Comparison of ENCODE assay signal across 14 cellular contexts in the genomic region with DNA sequence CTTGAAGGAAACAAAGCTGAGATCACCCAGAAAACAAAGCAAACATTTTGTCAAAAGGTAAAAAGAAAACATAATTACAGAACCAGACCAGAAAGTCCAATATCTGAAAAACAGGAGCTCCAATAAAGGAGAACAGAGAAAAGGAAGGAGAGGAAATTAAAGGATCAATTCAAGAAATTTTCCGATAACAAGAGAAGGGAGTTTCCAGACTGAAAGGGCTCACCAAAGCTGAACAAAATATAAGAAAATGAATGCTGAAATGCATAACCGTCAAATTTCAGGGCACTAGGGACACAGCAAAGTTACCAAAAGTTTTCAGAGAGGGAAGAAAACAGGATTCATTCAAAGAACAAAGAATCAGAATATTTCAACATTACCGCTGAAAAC. TPM values are rescaled to one million over a fixed set of nuclear protein-coding genes. Genes with fewer than 3 reads are reported as not detected.
DNase-seq lines count a peak whose midpoint lies in the region; TF ChIP-seq lines count a peak whose summit lies in the region.
"Had no signal": no experiment of that assay in that cellular context is flagged by ENCODE, and none has a peak within 500 bp of the region (broad histone marks: within the 10 kb centered on the region; RNA-seq: fewer than 3 reads in every experiment).

No MANE protein-coding gene starts in this region.

- H3K4me3 Mint-ChIP-seq in osteocyte (ENCODE audit: unreplicated experiment) = no peak overlapping the region

- H3K36me3 ChIP-seq in DOHH2 (ENCODE audit: control insufficient read depth, low read length) (peaks cover 10% of the 10 kb centered on the region), KOPT-K1 (ENCODE audit: insufficient read depth, low read length) (0 out of 2 replicates have a peak, but pooled peaks cover 3% of the 10 kb centered on the region), mammary epithelial cell (ENCODE audit: insufficient read depth, low read length) (no peaks in the 10 kb centered on the region), smooth muscle cell (ENCODE audit: low read depth) (peaks cover 4% of the 10 kb centered on the region)
- H3K36me3 ChIP-seq: vagina had no signal

- H3K9ac ChIP-seq in mammary epithelial cell (ENCODE audit: insufficient read depth, low read length) = no peak overlapping the region
- H3K9ac ChIP-seq in smooth muscle cell (ENCODE audit: low read depth) = no peak overlapping the region
- H3K9ac ChIP-seq: parathyroid adenoma had no signal

- H4K20me1 ChIP-seq in DOHH2 (ENCODE audit: control insufficient read depth, insufficient read depth, low read depth, low read length) (no peaks in the 10 kb centered on the region; the same call in none of the 2 replicates), mammary epithelial cell (ENCODE audit: insufficient read depth, low read length) (no peaks in the 10 kb centered on the region), smooth muscle cell (ENCODE audit: low read depth) (peaks cover 70% of the 10 kb centered on the region)

- H3K36me3 Mint-ChIP-seq in osteocyte (ENCODE audit: unreplicated experiment) = peaks cover 4% of the 10 kb centered on the region

- H3F3A ChIP-seq in DOHH2 (ENCODE audit: control insufficient read depth, insufficient read depth) (peaks cover 61% of the 10 kb centered on the region), smooth muscle cell (ENCODE audit: low read depth) (no peaks in the 10 kb centered on the region)

- H3K9me2 ChIP-seq in DOHH2 (replicated peaks; ENCODE audit: control insufficient read depth, low read length) = no peaks in the 10 kb centered on the region

- H3K4me1 ChIP-seq in DOHH2 (ENCODE audit: control insufficient read depth, low read length) = peaks cover 78% of the 10 kb centered on the region
- H3K4me1 ChIP-seq in mammary epithelial cell (ENCODE audit: insufficient read depth, low read length) = peaks cover 21% of the 10 kb centered on the region
- no peaks in the 10 kb centered on the region for H3K4me1 ChIP-seq in smooth muscle cell (ENCODE audit: low read depth)

- H3K27me3 ChIP-seq in DOHH2 (ENCODE audit: control insufficient read depth, low read length) (no peaks in the 10 kb centered on the region), mammary epithelial cell (ENCODE audit: insufficient read depth, low read length) (no peaks in the 10 kb centered on the region), smooth muscle cell (ENCODE audit: low read depth) (no peaks in the 10 kb centered on the region)
- H3K27me3 ChIP-seq: vagina had no signal

- H3K4me2 ChIP-seq in DOHH2 (ENCODE audit: low read length) = peak overlapping the region; percentile 90
- H3K4me2 ChIP-seq in mammary epithelial cell (ENCODE audit: insufficient read depth, low read depth, low read length) = no peak overlapping the region
- no peak overlapping the region for H3K4me2 ChIP-seq in smooth muscle cell

- intact Hi-C loops in mammary epithelial cell (cut with micrococcal nuclease) = no loop called here

- 100% methylated on average over 3 of the region's 3 CpGs for WGBS in mammary epithelial cell (ENCODE audit: low coverage, missing lambda C conversion rate)
- WGBS in smooth muscle cell (ENCODE audit: low lambda C conversion rate) = 97% methylated on average over 3 of the region's 3 CpGs

- H3K27ac Mint-ChIP-seq in osteocyte (ENCODE audit: unreplicated experiment) = peak overlapping the region; percentile 80

- H3K9me3 Mint-ChIP-seq in osteocyte (ENCODE audit: unreplicated experiment) = no peaks in the 10 kb centered on the region

- TF ChIP-seq CTCF in DOHH2 (IDR thresholded peaks at IDR 0.05; ENCODE audit: low read depth, low read length, poor library complexity, severe bottlenecking) (no peak), mammary epithelial cell (conservative IDR thresholded peaks at IDR 0.05 in 1 of 2, IDR thresholded peaks at IDR 0.05 in 1 of 2; ENCODE audit: extremely low read depth in 1 of 2, insufficient read depth in 1 of 2, low read depth in 1 of 2, low read length in 2 of 2) (no peak), osteocyte (IDR thresholded peaks at IDR 0.05) (no peak), smooth muscle cell (IDR thresholded peaks at IDR 0.05; ENCODE audit: borderline replicate concordance, insufficient read depth, poor library complexity, severe bottlenecking) (no peak)

- no TSS peak for BruUV-seq in mammary epithelial cell (replicated peaks; lab: Mats Ljungman, UMichigan)

- H3K4me1 Mint-ChIP-seq in osteocyte (ENCODE audit: unreplicated experiment) = peaks cover 30% of the 10 kb centered on the region

- no peaks in the 10 kb centered on the region for H3K27me3 Mint-ChIP-seq in osteocyte (ENCODE audit: unreplicated experiment)

- in situ Hi-C loops in mammary epithelial cell (cut with MboI; ENCODE audit: low sequenced_read_pairs in 2 of 2) = no loop called here

- H3K9me3 ChIP-seq in DOHH2 (ENCODE audit: control insufficient read depth, insufficient read depth, low read length) (no peaks in the 10 kb centered on the region), KOPT-K1 (ENCODE audit: insufficient read depth, low read length, poor library complexity, severe bottlenecking) (no peaks in the 10 kb centered on the region), mammary epithelial cell (replicated peaks; ENCODE audit: insufficient read depth, low read length) (no peaks in the 10 kb centered on the region), smooth muscle cell (replicated peaks; ENCODE audit: low read depth) (no peaks in the 10 kb centered on the region)
- H3K9me3 ChIP-seq: vagina had no signal

- DNase-seq in mammary epithelial cell = no peak
- no peak for DNase-seq in osteocyte (ENCODE audit: extremely low spot score, unreplicated experiment)
- DNase-seq in smooth muscle cell (lab: John Stamatoyannopoulos, UW; ENCODE audit: unreplicated experiment) = no peak
- no peak for DNase-seq in midbrain (lab: John Stamatoyannopoulos, UW)
- no peak for DNase-seq in NCI-H2171 treated with DMSO at 0.1 percent for 48 hours (lab: John Stamatoyannopoulos, UW)
- DNase-seq: aorta, EL, erythroblast, NCI-H1092 had no signal

- H2AFZ ChIP-seq in mammary epithelial cell (ENCODE audit: low read depth, low read length) (no peak overlapping the region), smooth muscle cell (ENCODE audit: low read depth) (no peak overlapping the region)
- H2AFZ ChIP-seq: parathyroid adenoma had no signal

- peak overlapping the region; percentile 60 for H3K4me3 ChIP-seq in DOHH2 (ENCODE audit: low read length)
- H3K4me3 ChIP-seq in mammary epithelial cell (replicated peaks in 1 of 3; ENCODE audit: insufficient read depth in 1 of 3, low read depth in 2 of 3, low read length in 3 of 3) = no peak overlapping the region
- no peak overlapping the region for H3K4me3 ChIP-seq in smooth muscle cell
- H3K4me3 ChIP-seq: vagina had no signal

- dilution Hi-C loops in mammary epithelial cell (cut with HindIII; ENCODE audit: low sequenced_read_pairs) = no loop called here

- H3K27ac ChIP-seq in DOHH2 (ENCODE audit: low read depth, low read length) (peak overlapping the region; percentile 94), KOPT-K1 (ENCODE audit: low read depth, low read length, poor library complexity, severe bottlenecking) (peak overlapping the region; percentile 36), mammary epithelial cell (ENCODE audit: insufficient read depth, low read depth, low read length) (peak overlapping the region; percentile 27), smooth muscle cell (ENCODE audit: low read depth) (no peak overlapping the region)
- H3K27ac ChIP-seq: parathyroid adenoma, VCaP had no signal

- H3K79me2 ChIP-seq in DOHH2 (ENCODE audit: control insufficient read depth, low read length) (peaks cover 90% of the 10 kb centered on the region), mammary epithelial cell (ENCODE audit: insufficient read depth, low read length) (peaks cover 99% of the 10 kb centered on the region), smooth muscle cell (ENCODE audit: low read depth) (peaks cover 95% of the 10 kb centered on the region)

- CTCF ChIA-PET in mammary epithelial cell (lab: Charles Lee; ENCODE audit: low non-redundant PET) = no interaction called here

RNA-seq across cellular contexts. Expression of a gene that starts 23.9 kb away (rescaled TPM):
- 10 to 100 TPM; 40.0 to 67.3 TPM for total RNA-seq in mammary epithelial cell
- 38.9 TPM for polyA plus RNA-seq in mammary epithelial cell
- 84.7 TPM for polyA minus RNA-seq in mammary epithelial cell
- total RNA-seq in osteocyte = 47.3 and 50.2 TPM in 2 replicates
- total RNA-seq in smooth muscle cell = 23.9 and 24.5 TPM in 2 replicates
- 7.5 and 9.0 TPM in 2 replicates for polyA plus RNA-seq in smooth muscle cell
